In genomic region chr3:59127071-59127470, GRCh38 we compare ENCODE assay signal across 13 cellular contexts.
DNase-seq lines count a peak whose midpoint lies in the region; ATAC-seq and TF ChIP-seq lines count a peak whose summit lies in the region.
"Had no signal": no experiment of that assay in that cellular context is flagged by ENCODE, and none has a peak within 500 bp of the region (broad histone marks: within the 10 kb centered on the region; RNA-seq: fewer than 3 reads in every experiment).

No MANE protein-coding gene starts in this region.

- ATAC-seq in GM21447 (IDR thresholded peaks at IDR 0.05; ENCODE audit: unreplicated experiment) (no peak), WTC11 (no peak), HG03565 (IDR thresholded peaks at IDR 0.05; ENCODE audit: unreplicated experiment) (no peak)

- peak; percentile 84 for DNase-seq in GM04504 (ENCODE audit: low read depth)
- DNase-seq in SW480 (ENCODE audit: low spot score) = peak; percentile 13
- DNase-seq in fibroblast of peridontal ligament (ENCODE audit: extremely low read depth) = peak; percentile 81
- peak; percentile 82 for DNase-seq in renal cortical epithelial cell (ENCODE audit: low read depth)
- no peak for DNase-seq in mucosa of gallbladder (ENCODE audit: low spot score)
- no peak for DNase-seq in WTC11 (ENCODE audit: low spot score)
- DNase-seq: hippocampal formation, NCI-H2081 treated with DMSO at 0.1 percent for 48 hours, Right ventricle myocardium superior, uterus had no signal

- CTCF ChIA-PET in WTC11 (lab: Charles Lee) = no interaction called here

- POLR2A ChIA-PET in WTC11 (lab: Charles Lee) = no interaction called here

- peaks cover 43% of the 10 kb centered on the region for H3K4me1 Mint-ChIP-seq in WTC11

- H3K27ac Mint-ChIP-seq in WTC11 = no peak overlapping the region
- H3K27ac Mint-ChIP-seq: activated T-helper 2 cell treated with anti-CD3 and anti-CD28 coated beads, Interferon-gamma antibody, Interleukin-2, Interleukin-4, amounts not matched to agents 10 μg/mL and 5 μg/mL and 100 μg/mL, durations not matched to agents 14 hours and 24 hours and 36 hours had no signal

- H3K36me3 Mint-ChIP-seq in WTC11 = peaks cover 5% of the 10 kb centered on the region; the same call in 1 of the 2 replicates

- H3K4me3 Mint-ChIP-seq in WTC11 = no peak overlapping the region

- peaks cover 9% of the 10 kb centered on the region for H3K9me3 Mint-ChIP-seq in WTC11
- H3K9me3 Mint-ChIP-seq: activated T-helper 2 cell treated with anti-CD3 and anti-CD28 coated beads, Interferon-gamma antibody, Interleukin-2, Interleukin-4, amounts not matched to agents 10 μg/mL and 5 μg/mL and 100 μg/mL, durations not matched to agents 14 hours and 24 hours and 36 hours had no signal

- no peaks in the 10 kb centered on the region for H3K27me3 Mint-ChIP-seq in WTC11 (ENCODE audit: low read depth)

- no peak for TF ChIP-seq CTCF in WTC11 (IDR thresholded peaks at IDR 0.05)

TF ChIP-seq in WTC11, 78 proteins besides CTCF, POLR2A, EP300 and RAD21:
- TF ChIP-seq USF2 (CRISPR knock-in tag; IDR thresholded peaks at IDR 0.05) = no peak
- TF ChIP-seq MYBL2 (CRISPR knock-in tag; IDR thresholded peaks at IDR 0.05) = no peak
- no peak for TF ChIP-seq CREB1 (CRISPR knock-in tag; IDR thresholded peaks at IDR 0.05)
- TF ChIP-seq IRF2 (CRISPR knock-in tag; IDR thresholded peaks at IDR 0.05; ENCODE audit: borderline replicate concordance, low read depth) = no peak
- no peak for TF ChIP-seq TEAD4 (CRISPR knock-in tag; IDR thresholded peaks at IDR 0.05)
- TF ChIP-seq PREB (CRISPR knock-in tag; IDR thresholded peaks at IDR 0.05; ENCODE audit: borderline replicate concordance) = no peak
- no peak for TF ChIP-seq SOX15 (CRISPR knock-in tag; IDR thresholded peaks at IDR 0.05)
- TF ChIP-seq NR3C1 (CRISPR knock-in tag; conservative IDR thresholded peaks at IDR 0.05; ENCODE audit: low read depth) = no peak
- no peak for TF ChIP-seq NFATC4 (CRISPR knock-in tag; IDR thresholded peaks at IDR 0.05)
- no peak for TF ChIP-seq ZNF512 (CRISPR knock-in tag; IDR thresholded peaks at IDR 0.05; ENCODE audit: borderline replicate concordance)
- no peak for TF ChIP-seq E2F4 (CRISPR knock-in tag; IDR thresholded peaks at IDR 0.05; ENCODE audit: borderline replicate concordance, low read depth)

Comparison
In these comparisons a context has a peak if more than half of its experiments do, and no peak if none do; other contexts are left out.
1. DNase-seq: peak in GM04504 (single experiment), SW480 (single experiment), fibroblast of peridontal ligament (single experiment) and renal cortical epithelial cell (single experiment); none in mucosa of gallbladder (single experiment) and WTC11 (single experiment).